ENCODE assay signal across 1 cellular context in genomic region chr5:35861718-35862117, GRCh38.
TF ChIP-seq lines count a peak whose summit lies in the region.

No MANE protein-coding gene starts in this region.

TF ChIP-seq in IMR-90, 13 proteins besides CTCF, POLR2A, EP300 and RAD21:
- TF ChIP-seq USF2 (IDR thresholded peaks at IDR 0.05; ENCODE audit: low read depth, low read length) (no peak), MAZ (IDR thresholded peaks at IDR 0.05; ENCODE audit: borderline replicate concordance, low read depth, low read length) (no peak), NFE2L2 (IDR thresholded peaks at IDR 0.05; ENCODE audit: low read depth, low read length) (no peak), ELK1 (IDR thresholded peaks at IDR 0.05; ENCODE audit: borderline replicate concordance, low read depth, low read length) (no peak), MAFK (IDR thresholded peaks at IDR 0.05; ENCODE audit: low read depth, low read length) (no peak), MXI1 (IDR thresholded peaks at IDR 0.05; ENCODE audit: borderline replicate concordance, low read depth, low read length) (no peak), SMC3 (IDR thresholded peaks at IDR 0.05; ENCODE audit: low read depth, low read length) (0 out of 2 replicates have a peak, but pooled peaks have one; percentile 3)
